27 cellular contexts compared by ENCODE assay signal in the genomic region with DNA sequence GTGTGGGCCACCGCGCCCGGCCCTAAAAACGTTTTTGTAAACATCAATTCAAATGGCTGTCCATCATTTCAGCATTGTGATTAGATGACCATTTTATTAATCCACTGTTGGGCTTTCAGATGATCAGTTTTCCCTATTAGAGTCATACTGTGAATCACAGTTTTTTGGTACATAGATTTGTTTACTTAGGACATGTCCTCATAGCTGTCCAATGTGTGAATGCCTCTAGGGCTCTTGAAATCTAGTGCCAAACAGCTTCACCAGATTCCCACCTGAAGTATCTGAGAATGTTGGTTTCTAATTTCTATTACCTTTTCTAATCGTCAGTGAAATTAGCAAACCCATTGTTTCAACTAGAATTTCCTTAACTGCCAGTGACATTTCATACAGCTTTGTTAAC.
"Had no signal": no experiment of that assay in that cellular context is flagged by ENCODE, and none has a peak within 500 bp of the region (broad histone marks: within the 10 kb centered on the region; RNA-seq: fewer than 3 reads in every experiment).

No MANE protein-coding gene starts in this region.

- H3K4me1 ChIP-seq: esophagus muscularis mucosa, foreskin keratinocyte, gastroesophageal sphincter, heart left ventricle, left lung, psoas muscle, sigmoid colon, suprapubic skin, transverse colon, vagina had no signal

- H3K27me3 ChIP-seq: esophagus muscularis mucosa, foreskin keratinocyte, gastroesophageal sphincter, heart left ventricle, hepatocyte, left lung, ovary, sigmoid colon, suprapubic skin, transverse colon, vagina had no signal

- DNase-seq: cortex of kidney; effector memory CD8-positive, alpha-beta T cell; heart left ventricle; left cardiac atrium; left lung; mesendoderm; midbrain; naive thymus-derived CD4-positive, alpha-beta T cell; nephron progenitor cell; nucleus accumbens; ovary; posterior cingulate gyrus; psoas muscle; right cardiac atrium; sigmoid colon; stimulated activated CD4-positive, alpha-beta T cell treated with anti-CD3 and anti-CD28 coated beads, Interleukin-2, amount 100 ng/mL, for 24 hours; stimulated activated CD4-positive, alpha-beta T cell treated with anti-CD3 and anti-CD28 coated beads, Interleukin-4, amount 100 ng/mL, for 24 hours; stimulated activated naive CD8-positive, alpha-beta T cell treated with anti-CD3 and anti-CD28 coated beads, Interleukin-15, amount 100 ng/mL, for 72 hours; transverse colon had no signal

- H3K4me3 ChIP-seq: esophagus muscularis mucosa, gastroesophageal sphincter, heart left ventricle, hepatocyte, left lung, ovary, psoas muscle, sigmoid colon, suprapubic skin, transverse colon, vagina had no signal

- H3K27ac ChIP-seq: esophagus muscularis mucosa, foreskin keratinocyte, gastroesophageal sphincter, heart left ventricle, hepatocyte, left lung, ovary, psoas muscle, sigmoid colon, suprapubic skin, transverse colon, vagina had no signal

- H2AFZ ChIP-seq: hepatocyte had no signal

- H3K36me3 ChIP-seq: ovary had no signal

- H3K4me2 ChIP-seq: hepatocyte had no signal

- FAIRE-seq: endometrium had no signal

- ATAC-seq: effector memory CD8-positive, alpha-beta T cell; foreskin keratinocyte; gastroesophageal sphincter; heart left ventricle; left cardiac atrium; left lung; naive thymus-derived CD4-positive, alpha-beta T cell; psoas muscle; right cardiac atrium; stimulated activated memory B cell treated with anti-CD40 and anti-IgM and Interleukin-4, amounts not matched to agents 10 μg/mL and 1 μg/mL and 100 μg/mL, for 72 hours; stimulated activated naive CD8-positive, alpha-beta T cell treated with anti-CD3 and anti-CD28 coated beads, Interleukin-15, amount 100 ng/mL, for 72 hours had no signal

- H3K79me2 ChIP-seq: hepatocyte had no signal

- H3K9me3 ChIP-seq: esophagus muscularis mucosa, gastroesophageal sphincter, heart left ventricle, ovary, psoas muscle, sigmoid colon, suprapubic skin, vagina had no signal
